Comparison of ENCODE assay signal across 6 cellular contexts in the genomic region with DNA sequence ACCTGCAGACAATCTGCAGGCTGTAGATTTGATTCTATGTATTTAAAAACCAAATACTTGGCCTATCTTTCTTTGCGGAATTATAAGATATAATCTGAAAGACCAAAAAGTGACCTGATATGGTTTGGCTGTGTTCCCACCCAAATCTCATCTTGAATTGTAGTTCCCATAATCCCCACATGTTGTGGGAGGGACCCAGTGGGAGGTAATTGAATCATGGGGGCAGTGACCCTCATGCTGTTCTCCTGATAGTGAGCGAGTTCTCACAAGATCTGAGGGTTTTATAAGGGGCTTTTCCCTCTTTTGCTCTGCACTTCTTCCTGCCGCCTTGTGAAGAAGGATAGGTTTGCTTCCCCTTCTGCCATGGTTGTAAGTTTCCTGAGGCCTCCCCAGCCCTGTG.
DNase-seq lines count a peak whose midpoint lies in the region; FAIRE-seq and TF ChIP-seq lines count a peak whose summit lies in the region.
"Not testable (repeated sequence)": the region's sequence is repeated elsewhere in the genome, so short reads cannot be mapped to it uniquely, and the experiment has no call there.

No MANE protein-coding gene starts in this region.

- 0 out of 2 replicates have a peak overlapping the region, but pooled peaks have one; percentile 56 for H2BK20ac ChIP-seq in H1 (ENCODE audit: low read length)

- H4K8ac ChIP-seq in H1 (ENCODE audit: extremely low read depth, insufficient read depth, low read length): not testable (repeated sequence)

- H2BK12ac ChIP-seq in H1 (ENCODE audit: low read depth, low read length): not testable (repeated sequence)

- H3K4me1 ChIP-seq in HEK293 (ENCODE audit: control insufficient read depth, insufficient read depth, low read length): not testable (repeated sequence)
- H3K4me1 ChIP-seq in H1 (replicated peaks in 1 of 4; ENCODE audit: control insufficient read depth in 3 of 4, insufficient read depth in 4 of 4, low read length in 3 of 4): peaks cover 4 to 14% (median 11%) of the 10 kb centered on the region in 4 experiments

- H2BK15ac ChIP-seq in H1 (ENCODE audit: low read length): not testable (repeated sequence)

- peak overlapping the region; percentile 37 for H3K27ac Mint-ChIP-seq in nephron progenitor cell
- H3K27ac Mint-ChIP-seq in neural crest cell (ENCODE audit: unreplicated experiment): peak overlapping the region; percentile 40
- H3K27ac Mint-ChIP-seq in osteocyte (ENCODE audit: unreplicated experiment): not testable (repeated sequence)

- not testable (repeated sequence) for H3K4me3 ChIP-seq in HEK293 (ENCODE audit: low read depth, low read length); choroid plexus epithelial cell (ENCODE audit: low read depth, low read length); H1 (ENCODE audit: extremely low read depth in 1 of 4, insufficient read depth in 2 of 4, low read depth in 3 of 4, low read length in 4 of 4)

- POLR2A ChIA-PET in HEK293 (lab: Yijun Ruan, JAX): not testable (repeated sequence)
- POLR2A ChIA-PET in H1 (lab: Charles Lee; ENCODE audit: partially characterized antibody): interaction anchor here (4.3 kb wide), 1 partner anchor 17 kb away, joined by 25 read pairs; no protein-coding TSS in a partner anchor

- not testable (repeated sequence) for H3K79me2 ChIP-seq in H1 (ENCODE audit: control insufficient read depth in 1 of 2, insufficient read depth in 2 of 2, low read length in 2 of 2)

- not testable (repeated sequence) for FAIRE-seq in H1 (lab: Jason Lieb, UNC)

- not testable (repeated sequence) for H3K23ac ChIP-seq in H1 (ENCODE audit: insufficient read length)

- not testable (repeated sequence) for H4K91ac ChIP-seq in H1 (replicated peaks; ENCODE audit: insufficient read length, low read length)

- H4K5ac ChIP-seq in H1 (ENCODE audit: insufficient read length, low read depth, low read length): not testable (repeated sequence)

- H3K27me3 Mint-ChIP-seq in nephron progenitor cell (ENCODE audit: low read depth, poor library complexity); neural crest cell (ENCODE audit: low read depth); osteocyte (ENCODE audit: unreplicated experiment): not testable (repeated sequence)

- not testable (repeated sequence) for H3K79me1 ChIP-seq in H1 (ENCODE audit: low read depth, low read length)

- TF ChIP-seq RAD21 in H1 (IDR thresholded peaks at IDR 0.05 in 1 of 2, conservative IDR thresholded peaks at IDR 0.05 in 1 of 2; ENCODE audit: low read depth in 2 of 2, low read length in 2 of 2): not testable (repeated sequence)

- DNase-seq in choroid plexus epithelial cell (ENCODE audit: low read depth) (peak; percentile 18), osteocyte (ENCODE audit: extremely low spot score, unreplicated experiment) (peak; percentile 38)
- DNase-seq in H1 (ENCODE audit: low read depth in 1 of 2, low spot score in 2 of 2); nephron progenitor cell; neural crest cell (ENCODE audit: low read depth, low spot score): not testable (repeated sequence)

- not testable (repeated sequence) for H3K4ac ChIP-seq in H1 (replicated peaks; ENCODE audit: insufficient read length, low read depth, low read length)

- not testable (repeated sequence) for TF ChIP-seq CTCF in HEK293 (tag by site-specific recombination; IDR thresholded peaks at IDR 0.05); choroid plexus epithelial cell (conservative IDR thresholded peaks at IDR 0.05; ENCODE audit: low read depth, low read length); H1 (IDR thresholded peaks at IDR 0.05; ENCODE audit: control extremely low read depth in 1 of 3, insufficient read depth in 1 of 3, low read depth in 1 of 3, low read length in 3 of 3); nephron progenitor cell (IDR thresholded peaks at IDR 0.05); neural crest cell (conservative IDR thresholded peaks at IDR 0.05); osteocyte (IDR thresholded peaks at IDR 0.05)

- not testable (repeated sequence) for H3K36me3 ChIP-seq in HEK293 (ENCODE audit: control insufficient read depth in 2 of 2, insufficient read depth in 1 of 2, low read length in 2 of 2); H1 (ENCODE audit: control insufficient read depth in 2 of 4, insufficient read depth in 4 of 4, low read length in 3 of 4)

- H3K4me3 Mint-ChIP-seq in nephron progenitor cell; neural crest cell; osteocyte (ENCODE audit: unreplicated experiment): not testable (repeated sequence)

- H3K4me2 ChIP-seq in H1 (ENCODE audit: insufficient read depth in 1 of 2, low read depth in 2 of 2, low read length in 2 of 2): not testable (repeated sequence)

- WGBS in H1 (ENCODE audit: extremely low coverage in 1 of 2, insufficient coverage in 1 of 2, insufficient read length in 1 of 2, insufficient replicate concordance in 2 of 2, low coverage in 1 of 2, low lambda C conversion rate in 2 of 2, missing lambda C conversion rate in 1 of 2), 2 experiments: 94% methylated on average over 3 of the region's 3 CpGs; no CpG with 5 or more reads in 1 of the 2 experiments

- H3K27me3 ChIP-seq in H1 (replicated peaks in 1 of 4; ENCODE audit: control insufficient read depth in 3 of 4, extremely low read depth in 1 of 4, insufficient read depth in 3 of 4, low read length in 3 of 4): not testable (repeated sequence)

- H3K14ac ChIP-seq in H1 (ENCODE audit: insufficient read length): not testable (repeated sequence)

- not testable (repeated sequence) for H3K56ac ChIP-seq in H1 (replicated peaks; ENCODE audit: insufficient read length, low read depth, low read length)

- H3K9me3 Mint-ChIP-seq in nephron progenitor cell; neural crest cell; osteocyte (ENCODE audit: unreplicated experiment): not testable (repeated sequence)

- H3K9ac ChIP-seq in H1 (replicated peaks in 1 of 4; ENCODE audit: extremely low read depth in 1 of 4, low read depth in 3 of 4, low read length in 3 of 4): not testable (repeated sequence)

- not testable (repeated sequence) for H2AK5ac ChIP-seq in H1 (ENCODE audit: low read depth, low read length)

- not testable (repeated sequence) for H3K23me2 ChIP-seq in H1 (ENCODE audit: low read depth, low read length)

- not testable (repeated sequence) for H3K4me1 Mint-ChIP-seq in nephron progenitor cell; osteocyte (ENCODE audit: unreplicated experiment)
- peaks cover 25% of the 10 kb centered on the region for H3K4me1 Mint-ChIP-seq in neural crest cell

- CTCF ChIA-PET in HEK293 (lab: Yijun Ruan, JAX) (interaction anchor here (0.8 kb wide), 1 partner anchor 236 kb away, joined by 3 read pairs; no protein-coding TSS in a partner anchor), H1 (lab: Charles Lee; ENCODE audit: partially characterized antibody) (interaction anchor here (1.3 kb wide), 1 partner anchor 141 kb away, joined by 4 read pairs; no protein-coding TSS in a partner anchor)

- H2BK120ac ChIP-seq in H1 (replicated peaks; ENCODE audit: low read depth, low read length): not testable (repeated sequence)

- H3K9me3 ChIP-seq in HEK293 (ENCODE audit: control insufficient read depth, insufficient read depth, low read depth, low read length); H1 (ENCODE audit: insufficient read depth in 2 of 2, low read depth in 1 of 2, low read length in 1 of 2): not testable (repeated sequence)

- not testable (repeated sequence) for H2BK5ac ChIP-seq in H1 (ENCODE audit: low read depth, low read length)

- not testable (repeated sequence) for H3K27ac ChIP-seq in HEK293 (ENCODE audit: extremely low read depth, low read depth, low read length); H1 (ENCODE audit: low read depth, low read length)

- not testable (repeated sequence) for H3K36me3 Mint-ChIP-seq in nephron progenitor cell (ENCODE audit: low read depth); neural crest cell (ENCODE audit: low read depth); osteocyte (ENCODE audit: unreplicated experiment)

- TF ChIP-seq EP300 in H1 (IDR thresholded peaks at IDR 0.05; ENCODE audit: borderline replicate concordance in 1 of 2, low read depth in 2 of 2, low read length in 2 of 2): not testable (repeated sequence)

- not testable (repeated sequence) for TF ChIP-seq POLR2A in H1 (IDR thresholded peaks at IDR 0.05; ENCODE audit: control extremely low read depth in 1 of 2, low read depth in 2 of 2, low read length in 2 of 2)

- not testable (repeated sequence) for H2AFZ ChIP-seq in H1 (ENCODE audit: low read length)

- H4K20me1 ChIP-seq in H1 (replicated peaks in 1 of 2; ENCODE audit: control insufficient read depth in 1 of 2, insufficient read depth in 2 of 2, low read length in 2 of 2): not testable (repeated sequence)

- H3K18ac ChIP-seq in H1 (ENCODE audit: extremely low read depth, low read length): not testable (repeated sequence)

TF ChIP-seq in HEK293, 187 proteins besides CTCF, POLR2A, EP300 and RAD21:
- TF ChIP-seq ZFHX2 (tag by site-specific recombination; conservative IDR thresholded peaks at IDR 0.05): peak; percentile 61
- TF ChIP-seq EGR2 (tag by site-specific recombination; IDR thresholded peaks at IDR 0.05; ENCODE audit: low read depth): peak; percentile 67
